In the genomic region with DNA sequence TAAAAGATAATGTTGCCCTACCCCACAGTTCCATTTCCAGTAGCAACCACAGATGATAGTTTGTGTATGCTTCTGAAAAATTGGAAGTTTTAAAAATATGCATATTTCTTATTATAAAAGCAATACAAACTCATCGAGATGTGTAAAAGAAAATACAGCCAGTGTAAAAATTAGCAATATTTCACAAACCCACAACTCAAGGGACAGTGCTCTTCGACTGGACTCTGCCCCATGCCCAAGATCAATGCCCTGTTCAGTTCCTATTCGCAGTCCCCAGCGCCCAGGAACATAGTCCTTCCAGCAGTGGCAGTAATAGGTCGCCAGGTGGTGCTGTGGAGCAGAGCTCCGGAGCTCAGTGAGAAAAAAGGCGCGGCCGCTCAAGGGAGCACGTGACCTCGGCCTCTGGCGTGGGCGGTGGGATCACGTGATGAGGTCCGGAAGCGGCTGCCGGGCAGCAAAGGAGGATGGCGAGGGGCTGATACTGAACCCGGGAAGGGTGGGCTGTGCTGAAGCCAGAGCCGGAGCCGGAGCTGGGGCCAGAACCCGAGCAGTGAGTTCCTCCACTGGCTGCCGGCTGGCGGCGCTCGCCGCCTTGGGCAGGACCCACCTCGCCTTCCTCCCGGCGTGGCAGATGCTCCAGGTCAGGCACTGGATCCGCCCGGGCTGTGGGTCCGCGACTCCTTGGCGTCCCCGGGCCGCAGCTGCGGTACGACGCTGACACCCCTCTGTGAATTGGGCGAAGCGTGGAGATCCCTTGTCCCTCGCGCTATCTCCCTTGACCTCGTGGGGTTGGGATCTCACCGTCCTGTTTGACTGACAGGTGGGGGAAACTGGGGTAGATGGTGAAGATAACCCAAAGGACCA, we compare ENCODE assay signal across 1 cellular context.
A peak's percentile ranks its signal among the peaks of the same experiment; 100 is the strongest.
TF ChIP-seq lines count a peak whose summit lies in the region.

A gene (plus strand): TSS at position 430 of the 864 bp plus-strand sequence. CDS start 11,190 bp downstream, outside the sequence.

TF ChIP-seq in HepG2, 621 proteins besides CTCF, POLR2A, EP300 and RAD21 (continued from another document):
- TF ChIP-seq, protein P1, sequence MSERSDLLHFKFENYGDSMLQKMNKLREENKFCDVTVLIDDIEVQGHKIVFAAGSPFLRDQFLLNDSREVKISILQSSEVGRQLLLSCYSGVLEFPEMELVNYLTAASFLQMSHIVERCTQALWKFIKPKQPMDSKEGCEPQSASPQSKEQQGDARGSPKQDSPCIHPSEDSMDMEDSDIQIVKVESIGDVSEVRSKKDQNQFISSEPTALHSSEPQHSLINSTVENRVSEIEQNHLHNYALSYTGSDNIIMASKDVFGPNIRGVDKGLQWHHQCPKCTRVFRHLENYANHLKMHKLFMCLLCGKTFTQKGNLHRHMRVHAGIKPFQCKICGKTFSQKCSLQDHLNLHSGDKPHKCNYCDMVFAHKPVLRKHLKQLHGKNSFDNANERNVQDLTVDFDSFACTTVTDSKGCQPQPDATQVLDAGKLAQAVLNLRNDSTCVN (CRISPR knock-in tag; IDR thresholded peaks at IDR 0.05; ENCODE audit: borderline replicate concordance): peak; percentile 68; the same call in 1 of the 2 replicates
- TF ChIP-seq ZNF260 (CRISPR knock-in tag; IDR thresholded peaks at IDR 0.05; ENCODE audit: borderline replicate concordance, low read depth) (no peak), TEAD2 (CRISPR knock-in tag; IDR thresholded peaks at IDR 0.05) (no peak), TAF15 (IDR thresholded peaks at IDR 0.05; ENCODE audit: low read depth, low read length, poor library complexity, severe bottlenecking) (peak; percentile 68), CREB1 (IDR thresholded peaks at IDR 0.05) (no peak), CREB1 (CRISPR knock-in tag; IDR thresholded peaks at IDR 0.05) (no peak), MXI1 (IDR thresholded peaks at IDR 0.05; ENCODE audit: borderline replicate concordance, low read depth, low read length) (peak; percentile 74; the same call in 2 of the 3 replicates), ZNF547 (CRISPR knock-in tag; IDR thresholded peaks at IDR 0.05) (peak; percentile 85), SALL1 (CRISPR knock-in tag; IDR thresholded peaks at IDR 0.05) (peak; percentile 95), RBM22 (optimal IDR thresholded peaks at IDR 0.05; ENCODE audit: low read length) (no peak), ZNF709 (CRISPR knock-in tag; IDR thresholded peaks at IDR 0.05) (peak; percentile 85), ZNF30 (CRISPR knock-in tag; IDR thresholded peaks at IDR 0.05) (no peak), ZNF24 (IDR thresholded peaks at IDR 0.05) (no peak), CCDC6 (CRISPR knock-in tag; IDR thresholded peaks at IDR 0.05) (peak; percentile 94; the same call in 1 of the 2 replicates), BRD4 (CRISPR knock-in tag; IDR thresholded peaks at IDR 0.05) (no peak), KMT2B (CRISPR knock-in tag; IDR thresholded peaks at IDR 0.05) (peak; percentile 82), HNF4A (CRISPR knock-in tag; IDR thresholded peaks at IDR 0.05) (peak; percentile 90), ZMYM2 (CRISPR knock-in tag; IDR thresholded peaks at IDR 0.05) (peak; percentile 78)
- TF ChIP-seq, protein P2, sequence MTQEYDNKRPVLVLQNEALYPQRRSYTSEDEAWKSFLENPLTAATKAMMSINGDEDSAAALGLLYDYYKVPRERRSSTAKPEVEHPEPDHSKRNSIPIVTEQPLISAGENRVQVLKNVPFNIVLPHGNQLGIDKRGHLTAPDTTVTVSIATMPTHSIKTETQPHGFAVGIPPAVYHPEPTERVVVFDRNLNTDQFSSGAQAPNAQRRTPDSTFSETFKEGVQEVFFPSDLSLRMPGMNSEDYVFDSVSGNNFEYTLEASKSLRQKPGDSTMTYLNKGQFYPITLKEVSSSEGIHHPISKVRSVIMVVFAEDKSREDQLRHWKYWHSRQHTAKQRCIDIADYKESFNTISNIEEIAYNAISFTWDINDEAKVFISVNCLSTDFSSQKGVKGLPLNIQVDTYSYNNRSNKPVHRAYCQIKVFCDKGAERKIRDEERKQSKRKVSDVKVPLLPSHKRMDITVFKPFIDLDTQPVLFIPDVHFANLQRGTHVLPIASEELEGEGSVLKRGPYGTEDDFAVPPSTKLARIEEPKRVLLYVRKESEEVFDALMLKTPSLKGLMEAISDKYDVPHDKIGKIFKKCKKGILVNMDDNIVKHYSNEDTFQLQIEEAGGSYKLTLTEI (CRISPR knock-in tag; conservative IDR thresholded peaks at IDR 0.05): no peak
- TF ChIP-seq, protein P3, sequence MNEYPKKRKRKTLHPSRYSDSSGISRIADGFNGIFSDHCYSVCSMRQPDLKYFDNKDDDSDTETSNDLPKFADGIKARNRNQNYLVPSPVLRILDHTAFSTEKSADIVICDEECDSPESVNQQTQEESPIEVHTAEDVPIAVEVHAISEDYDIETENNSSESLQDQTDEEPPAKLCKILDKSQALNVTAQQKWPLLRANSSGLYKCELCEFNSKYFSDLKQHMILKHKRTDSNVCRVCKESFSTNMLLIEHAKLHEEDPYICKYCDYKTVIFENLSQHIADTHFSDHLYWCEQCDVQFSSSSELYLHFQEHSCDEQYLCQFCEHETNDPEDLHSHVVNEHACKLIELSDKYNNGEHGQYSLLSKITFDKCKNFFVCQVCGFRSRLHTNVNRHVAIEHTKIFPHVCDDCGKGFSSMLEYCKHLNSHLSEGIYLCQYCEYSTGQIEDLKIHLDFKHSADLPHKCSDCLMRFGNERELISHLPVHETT (CRISPR knock-in tag; conservative IDR thresholded peaks at IDR 0.05): peak; percentile 61; the same call in 1 of the 2 replicates
- TF ChIP-seq, protein P4, sequence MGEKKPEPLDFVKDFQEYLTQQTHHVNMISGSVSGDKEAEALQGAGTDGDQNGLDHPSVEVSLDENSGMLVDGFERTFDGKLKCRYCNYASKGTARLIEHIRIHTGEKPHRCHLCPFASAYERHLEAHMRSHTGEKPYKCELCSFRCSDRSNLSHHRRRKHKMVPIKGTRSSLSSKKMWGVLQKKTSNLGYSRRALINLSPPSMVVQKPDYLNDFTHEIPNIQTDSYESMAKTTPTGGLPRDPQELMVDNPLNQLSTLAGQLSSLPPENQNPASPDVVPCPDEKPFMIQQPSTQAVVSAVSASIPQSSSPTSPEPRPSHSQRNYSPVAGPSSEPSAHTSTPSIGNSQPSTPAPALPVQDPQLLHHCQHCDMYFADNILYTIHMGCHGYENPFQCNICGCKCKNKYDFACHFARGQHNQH (CRISPR knock-in tag; IDR thresholded peaks at IDR 0.05): peak; percentile 86
- TF ChIP-seq, protein P5, sequence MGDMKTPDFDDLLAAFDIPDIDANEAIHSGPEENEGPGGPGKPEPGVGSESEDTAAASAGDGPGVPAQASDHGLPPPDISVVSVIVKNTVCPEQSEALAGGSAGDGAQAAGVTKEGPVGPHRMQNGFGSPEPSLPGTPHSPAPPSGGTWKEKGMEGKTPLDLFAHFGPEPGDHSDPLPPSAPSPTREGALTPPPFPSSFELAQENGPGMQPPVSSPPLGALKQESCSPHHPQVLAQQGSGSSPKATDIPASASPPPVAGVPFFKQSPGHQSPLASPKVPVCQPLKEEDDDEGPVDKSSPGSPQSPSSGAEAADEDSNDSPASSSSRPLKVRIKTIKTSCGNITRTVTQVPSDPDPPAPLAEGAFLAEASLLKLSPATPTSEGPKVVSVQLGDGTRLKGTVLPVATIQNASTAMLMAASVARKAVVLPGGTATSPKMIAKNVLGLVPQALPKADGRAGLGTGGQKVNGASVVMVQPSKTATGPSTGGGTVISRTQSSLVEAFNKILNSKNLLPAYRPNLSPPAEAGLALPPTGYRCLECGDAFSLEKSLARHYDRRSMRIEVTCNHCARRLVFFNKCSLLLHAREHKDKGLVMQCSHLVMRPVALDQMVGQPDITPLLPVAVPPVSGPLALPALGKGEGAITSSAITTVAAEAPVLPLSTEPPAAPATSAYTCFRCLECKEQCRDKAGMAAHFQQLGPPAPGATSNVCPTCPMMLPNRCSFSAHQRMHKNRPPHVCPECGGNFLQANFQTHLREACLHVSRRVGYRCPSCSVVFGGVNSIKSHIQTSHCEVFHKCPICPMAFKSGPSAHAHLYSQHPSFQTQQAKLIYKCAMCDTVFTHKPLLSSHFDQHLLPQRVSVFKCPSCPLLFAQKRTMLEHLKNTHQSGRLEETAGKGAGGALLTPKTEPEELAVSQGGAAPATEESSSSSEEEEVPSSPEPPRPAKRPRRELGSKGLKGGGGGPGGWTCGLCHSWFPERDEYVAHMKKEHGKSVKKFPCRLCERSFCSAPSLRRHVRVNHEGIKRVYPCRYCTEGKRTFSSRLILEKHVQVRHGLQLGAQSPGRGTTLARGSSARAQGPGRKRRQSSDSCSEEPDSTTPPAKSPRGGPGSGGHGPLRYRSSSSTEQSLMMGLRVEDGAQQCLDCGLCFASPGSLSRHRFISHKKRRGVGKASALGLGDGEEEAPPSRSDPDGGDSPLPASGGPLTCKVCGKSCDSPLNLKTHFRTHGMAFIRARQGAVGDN (CRISPR knock-in tag; IDR thresholded peaks at IDR 0.05): peak; percentile 96
